ENCODE assay signal across 12 cellular contexts in the genomic region with DNA sequence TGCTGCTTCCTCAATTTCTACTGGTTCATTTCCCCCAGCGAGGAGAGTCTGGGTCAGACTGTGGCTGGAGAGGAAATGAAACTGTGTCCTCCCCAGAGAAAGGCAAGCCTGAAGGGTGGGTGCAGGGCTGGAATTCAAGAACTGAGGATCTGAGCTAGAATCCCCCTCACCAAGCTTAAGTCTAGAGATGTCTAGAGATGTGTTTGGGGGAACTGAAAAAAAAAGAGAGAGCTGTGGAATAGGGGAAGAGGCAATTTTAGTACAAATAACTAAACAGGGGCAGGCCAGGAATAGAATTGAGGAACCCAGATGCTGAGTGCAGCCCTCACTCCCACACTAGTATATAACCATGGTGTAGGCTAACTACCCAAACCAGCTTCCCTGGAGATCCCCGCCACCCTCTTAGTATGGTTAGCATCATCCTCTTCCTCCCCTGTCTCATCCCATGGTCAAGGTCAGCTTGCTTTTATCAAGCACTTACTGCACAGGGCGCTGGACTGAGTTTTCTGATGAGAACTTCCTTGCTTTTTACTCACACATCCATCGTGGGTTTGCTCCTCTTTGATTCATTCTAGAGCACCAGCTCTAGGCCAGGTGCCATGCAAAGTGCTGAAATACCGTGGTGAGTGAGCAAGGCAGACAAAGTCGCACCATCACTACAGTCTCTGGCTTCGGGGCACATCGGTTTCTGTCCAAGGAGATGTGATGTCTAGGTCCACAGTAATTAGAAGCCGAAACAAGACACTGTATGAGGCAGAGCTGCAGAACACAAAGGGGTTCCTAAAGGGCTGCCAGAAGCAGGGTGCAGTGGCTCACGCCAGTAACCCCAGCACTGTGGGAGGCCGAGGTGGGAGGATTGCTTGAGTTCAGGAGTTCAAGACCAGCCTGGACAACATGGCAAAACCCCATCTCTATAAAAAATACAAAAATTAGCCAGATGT.
DNase-seq lines count a peak whose midpoint lies in the region; ATAC-seq and TF ChIP-seq lines count a peak whose summit lies in the region.
"Had no signal": no experiment of that assay in that cellular context is flagged by ENCODE, and none has a peak within 500 bp of the region (broad histone marks: within the 10 kb centered on the region; RNA-seq: fewer than 3 reads in every experiment).

No MANE protein-coding gene starts in this region.

- H3K27ac ChIP-seq in coronary artery: peak overlapping the region; percentile 90 to 99
- H3K27ac ChIP-seq: KMS-11 had no signal

- TF ChIP-seq CTCF in NB4 (IDR thresholded peaks at IDR 0.05; ENCODE audit: low read depth, low read length): no peak
- no peak for TF ChIP-seq CTCF in coronary artery (IDR thresholded peaks at IDR 0.05)

- no peak for ATAC-seq in GM18517 (IDR thresholded peaks at IDR 0.05; ENCODE audit: unreplicated experiment)
- ATAC-seq: T-cell had no signal

- no peak overlapping the region for H3K4me3 ChIP-seq in NB4 (ENCODE audit: low read depth, low read length)
- H3K4me3 ChIP-seq in coronary artery: peak overlapping the region; percentile 12

- no peak for TF ChIP-seq POLR2A in NB4 (IDR thresholded peaks at IDR 0.05; ENCODE audit: extremely low read depth, insufficient read length)

- peak; percentile 48 for DNase-seq in GDM1 (lab: John Stamatoyannopoulos, UW)
- peak; percentile 82 for DNase-seq in NB4 (ENCODE audit: low read depth)
- no peak for DNase-seq in coronary artery (ENCODE audit: low spot score)
- DNase-seq in pons (ENCODE audit: low spot score): peak; percentile 91
- DNase-seq in NCI-H2171 (lab: John Stamatoyannopoulos, UW): no peak
- DNase-seq in dermis blood vessel endothelial cell: no peak
- no peak for DNase-seq in activated gamma-delta T cell (lab: John Stamatoyannopoulos, UW)
- DNase-seq: activated naive CD4-positive, alpha-beta T cell treated with Interleukin-2 at 50 U/mL for 16 hours; stimulated activated CD4-positive, alpha-beta T cell treated with anti-CD3 and anti-CD28 coated beads, Interleukin-2, amount 100 ng/mL, for 24 hours had no signal

Comparison
In these comparisons a context has a peak if more than half of its experiments do, and no peak if none do; other contexts are left out.
1. DNase-seq: peak in GDM1 (single experiment), NB4 (single experiment) and pons (single experiment); none in coronary artery (single experiment), NCI-H2171 (single experiment), dermis blood vessel endothelial cell (single experiment) and activated gamma-delta T cell (single experiment).